10 cellular contexts compared by ENCODE assay signal in genomic region chr5:38259062-38259857, GRCh38. TPM values are rescaled to one million over a fixed set of nuclear protein-coding genes. Genes with fewer than 3 reads are reported as not detected.
DNase-seq lines count a peak whose midpoint lies in the region; ATAC-seq, FAIRE-seq and TF ChIP-seq lines count a peak whose summit lies in the region.
"Had no signal": no experiment of that assay in that cellular context is flagged by ENCODE, and none has a peak within 500 bp of the region (broad histone marks: within the 10 kb centered on the region; RNA-seq: fewer than 3 reads in every experiment).

No MANE protein-coding gene starts in this region.

- peak overlapping the region; percentile 42 for H3K27ac Mint-ChIP-seq in glutamatergic neuron (ENCODE audit: unreplicated experiment)

- H3K4me1 ChIP-seq in SJCRH30, result no peaks in the 10 kb centered on the region
- peaks cover 0 to 9% (median 8%) of the 10 kb centered on the region in 3 donors for H3K4me1 ChIP-seq in pancreas
- H3K4me1 ChIP-seq in effector memory CD4-positive, alpha-beta T cell (ENCODE audit: control insufficient read depth, insufficient read depth, low read length, poor library complexity, severe bottlenecking), result no peaks in the 10 kb centered on the region

- H3K36me3 ChIP-seq in SJCRH30, result no peaks in the 10 kb centered on the region
- H3K36me3 ChIP-seq in pancreas, result no peaks in the 10 kb centered on the region
- H3K36me3 ChIP-seq in effector memory CD4-positive, alpha-beta T cell (ENCODE audit: control insufficient read depth, insufficient read depth, low read length), result no peaks in the 10 kb centered on the region

- ATAC-seq in pancreas (peak in 3 of 4 donors; percentile 8 to 20 (median 15)), GM21528 (IDR thresholded peaks at IDR 0.05; ENCODE audit: low FRiP score, unreplicated experiment) (no peak)

- TF ChIP-seq CTCF in C4-2B (conservative IDR thresholded peaks at IDR 0.05) (peak; percentile 32), glutamatergic neuron (IDR thresholded peaks at IDR 0.05; ENCODE audit: partially characterized antibody, unreplicated experiment) (peak; percentile 7), pancreas (IDR thresholded peaks at IDR 0.05) (no peak), GM20000 (IDR thresholded peaks at IDR 0.05; ENCODE audit: extremely low read depth, missing control alignments) (no peak)

- H3K36me3 Mint-ChIP-seq in glutamatergic neuron (ENCODE audit: unreplicated experiment), result no peaks in the 10 kb centered on the region

- no peak for FAIRE-seq in pancreas (lab: Jason Lieb, UNC)

- no peak overlapping the region for H3K27ac ChIP-seq in C4-2B
- no peak overlapping the region for H3K27ac ChIP-seq in SJCRH30
- H3K27ac ChIP-seq in pancreas, result no peak overlapping the region
- no peak overlapping the region for H3K27ac ChIP-seq in effector memory CD4-positive, alpha-beta T cell (ENCODE audit: insufficient read depth, low read length, poor library complexity, severe bottlenecking)
- H3K27ac ChIP-seq: epithelial cell of prostate, KMS-11 had no signal

- H3K9me3 Mint-ChIP-seq in glutamatergic neuron (ENCODE audit: unreplicated experiment), result peaks cover 4% of the 10 kb centered on the region

- H3K4me3 ChIP-seq in SJCRH30, result peak overlapping the region; percentile 60
- peak overlapping the region in 2 of 4 donors; percentile 37 to 51 for H3K4me3 ChIP-seq in pancreas
- no peak overlapping the region for H3K4me3 ChIP-seq in effector memory CD4-positive, alpha-beta T cell (ENCODE audit: insufficient read depth, low read depth, low read length, poor library complexity, severe bottlenecking)

- H3K27me3 ChIP-seq in SJCRH30, result peaks cover 20% of the 10 kb centered on the region
- peaks cover 0 to 8% (median 3%) of the 10 kb centered on the region in 4 donors for H3K27me3 ChIP-seq in pancreas
- H3K27me3 ChIP-seq in effector memory CD4-positive, alpha-beta T cell (replicated peaks; ENCODE audit: control insufficient read depth, insufficient read depth, low read length, poor library complexity, severe bottlenecking), result peaks cover 5% of the 10 kb centered on the region

- intact Hi-C loops in pancreas (cut with DNase I), result no loop called here

- no peak for DNase-seq in SJCRH30
- no peak for DNase-seq in glutamatergic neuron
- no peak for DNase-seq in pancreas
- DNase-seq in GM20000 (ENCODE audit: low spot score), result no peak
- no peak for DNase-seq in CD1c-positive myeloid dendritic cell (ENCODE audit: extremely low spot score)
- no peak for DNase-seq in effector memory CD4-positive, alpha-beta T cell

- 15 to 20% methylated on average over 14 of the region's 14 CpGs for WGBS in pancreas, 2 donors

- no peaks in the 10 kb centered on the region for H3K4me1 Mint-ChIP-seq in glutamatergic neuron (ENCODE audit: low read depth, unreplicated experiment)

- H3K27me3 Mint-ChIP-seq in glutamatergic neuron (ENCODE audit: unreplicated experiment), result peaks cover 25% of the 10 kb centered on the region

- no peaks in the 10 kb centered on the region for H3K9me3 ChIP-seq in SJCRH30 (replicated peaks)
- H3K9me3 ChIP-seq in pancreas, result no peaks in the 10 kb centered on the region
- H3K9me3 ChIP-seq in effector memory CD4-positive, alpha-beta T cell (ENCODE audit: control insufficient read depth, low read length), result no peaks in the 10 kb centered on the region

- peak overlapping the region; percentile 88 for H3K4me3 Mint-ChIP-seq in glutamatergic neuron (ENCODE audit: unreplicated experiment)

RNA-seq across cellular contexts. Expression of gene EGFLAM, which starts 0.9 kb away (rescaled TPM):
- total RNA-seq in SJCRH30 (2014; rRNA removed; shearing (Covaris generic)), result 0.36 and 0.58 TPM in 2 replicates
- total RNA-seq in glutamatergic neuron (ENCODE audit: unreplicated experiment) (13.2 TPM), pancreas (1 to 10 TPM in 3 of 6 donors, under 1 TPM in 3; 0.73 to 1.2 (median 1.1) TPM)
- 1 to 10 TPM; 1.5 to 2.4 TPM for polyA plus RNA-seq in pancreas

Comparison
In these comparisons a context has a peak if more than half of its experiments do, and no peak if none do; other contexts are left out.
1. CTCF ChIP-seq: peak in C4-2B (single experiment) and glutamatergic neuron (single experiment); none in pancreas (0 of 4) and GM20000 (single experiment).